Comparison of ENCODE assay signal across 2 cellular contexts in the genomic region with DNA sequence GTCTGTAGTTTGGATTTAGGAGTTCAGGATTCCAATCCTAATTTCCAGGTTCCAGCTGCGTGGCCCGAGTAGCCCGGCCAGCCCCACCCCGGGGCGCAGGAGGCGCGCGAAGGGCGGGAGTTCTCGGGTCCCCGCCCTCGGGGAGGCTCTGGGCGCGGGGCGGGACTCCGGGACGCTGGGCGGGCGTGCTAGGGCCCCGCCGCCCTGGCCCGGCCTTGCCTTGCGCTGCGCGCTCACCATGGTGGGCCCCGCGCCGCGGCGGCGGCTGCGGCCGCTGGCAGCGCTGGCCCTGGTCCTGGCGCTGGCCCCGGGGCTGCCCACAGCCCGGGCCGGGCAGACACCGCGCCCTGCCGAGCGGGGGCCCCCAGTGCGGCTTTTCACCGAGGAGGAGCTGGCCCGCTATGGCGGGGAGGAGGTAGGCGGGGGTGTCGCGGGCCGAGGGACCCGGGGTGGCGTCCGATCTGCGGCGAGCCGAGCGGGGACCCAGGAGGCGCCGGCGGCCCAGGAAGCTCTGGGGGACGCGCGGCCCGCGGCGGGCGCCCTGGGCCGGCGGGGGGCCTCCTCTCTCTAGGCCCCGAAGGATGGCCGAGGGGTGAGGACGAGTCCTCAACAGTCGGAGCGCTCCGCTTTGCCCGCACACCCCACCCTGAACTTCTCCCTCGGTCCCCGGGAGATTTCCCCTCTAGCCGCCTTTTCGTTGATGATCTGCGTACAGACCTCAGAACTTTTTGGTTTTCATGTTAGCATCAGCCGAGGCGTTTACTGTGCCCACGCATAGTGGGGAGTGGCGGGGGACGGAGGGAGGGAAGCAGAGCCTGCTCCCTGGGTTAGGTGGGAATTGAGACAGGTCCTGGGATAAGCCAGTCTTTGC.
TF ChIP-seq lines count a peak whose summit lies in the region.

A gene (plus strand): TSS at position 215 of the 871 bp plus-strand sequence. CDS start 24 bp downstream, at position 239.

TF ChIP-seq in GM23338, 12 proteins besides CTCF, POLR2A, EP300 and RAD21 (continued from another document):
- no peak for TF ChIP-seq ZNF331 (CRISPR knock-in tag; IDR thresholded peaks at IDR 0.05; ENCODE audit: low read depth)

TF ChIP-seq in SK-N-SH, 30 proteins besides CTCF, POLR2A, EP300 and RAD21 (continued from another document):
- TF ChIP-seq POLR2AphosphoS5 (IDR thresholded peaks at IDR 0.05; ENCODE audit: low read depth, low read length) (peak; percentile 71), NRF1 (IDR thresholded peaks at IDR 0.05; ENCODE audit: low read depth, low read length) (peak; percentile 48; the same call in 1 of the 2 replicates), RFX5 (IDR thresholded peaks at IDR 0.05; ENCODE audit: low read length) (no peak), MXI1 (IDR thresholded peaks at IDR 0.05; ENCODE audit: low read depth, low read length) (peak; percentile 51), GATA2 (CRISPR knock-in tag; IDR thresholded peaks at IDR 0.05) (no peak)
- TF ChIP-seq, protein P1, sequence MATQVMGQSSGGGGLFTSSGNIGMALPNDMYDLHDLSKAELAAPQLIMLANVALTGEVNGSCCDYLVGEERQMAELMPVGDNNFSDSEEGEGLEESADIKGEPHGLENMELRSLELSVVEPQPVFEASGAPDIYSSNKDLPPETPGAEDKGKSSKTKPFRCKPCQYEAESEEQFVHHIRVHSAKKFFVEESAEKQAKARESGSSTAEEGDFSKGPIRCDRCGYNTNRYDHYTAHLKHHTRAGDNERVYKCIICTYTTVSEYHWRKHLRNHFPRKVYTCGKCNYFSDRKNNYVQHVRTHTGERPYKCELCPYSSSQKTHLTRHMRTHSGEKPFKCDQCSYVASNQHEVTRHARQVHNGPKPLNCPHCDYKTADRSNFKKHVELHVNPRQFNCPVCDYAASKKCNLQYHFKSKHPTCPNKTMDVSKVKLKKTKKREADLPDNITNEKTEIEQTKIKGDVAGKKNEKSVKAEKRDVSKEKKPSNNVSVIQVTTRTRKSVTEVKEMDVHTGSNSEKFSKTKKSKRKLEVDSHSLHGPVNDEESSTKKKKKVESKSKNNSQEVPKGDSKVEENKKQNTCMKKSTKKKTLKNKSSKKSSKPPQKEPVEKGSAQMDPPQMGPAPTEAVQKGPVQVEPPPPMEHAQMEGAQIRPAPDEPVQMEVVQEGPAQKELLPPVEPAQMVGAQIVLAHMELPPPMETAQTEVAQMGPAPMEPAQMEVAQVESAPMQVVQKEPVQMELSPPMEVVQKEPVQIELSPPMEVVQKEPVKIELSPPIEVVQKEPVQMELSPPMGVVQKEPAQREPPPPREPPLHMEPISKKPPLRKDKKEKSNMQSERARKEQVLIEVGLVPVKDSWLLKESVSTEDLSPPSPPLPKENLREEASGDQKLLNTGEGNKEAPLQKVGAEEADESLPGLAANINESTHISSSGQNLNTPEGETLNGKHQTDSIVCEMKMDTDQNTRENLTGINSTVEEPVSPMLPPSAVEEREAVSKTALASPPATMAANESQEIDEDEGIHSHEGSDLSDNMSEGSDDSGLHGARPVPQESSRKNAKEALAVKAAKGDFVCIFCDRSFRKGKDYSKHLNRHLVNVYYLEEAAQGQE (IDR thresholded peaks at IDR 0.05; ENCODE audit: low read depth, low read length): peak; percentile 91
